Comparison of ENCODE assay signal across 19 cellular contexts in the genomic region with DNA sequence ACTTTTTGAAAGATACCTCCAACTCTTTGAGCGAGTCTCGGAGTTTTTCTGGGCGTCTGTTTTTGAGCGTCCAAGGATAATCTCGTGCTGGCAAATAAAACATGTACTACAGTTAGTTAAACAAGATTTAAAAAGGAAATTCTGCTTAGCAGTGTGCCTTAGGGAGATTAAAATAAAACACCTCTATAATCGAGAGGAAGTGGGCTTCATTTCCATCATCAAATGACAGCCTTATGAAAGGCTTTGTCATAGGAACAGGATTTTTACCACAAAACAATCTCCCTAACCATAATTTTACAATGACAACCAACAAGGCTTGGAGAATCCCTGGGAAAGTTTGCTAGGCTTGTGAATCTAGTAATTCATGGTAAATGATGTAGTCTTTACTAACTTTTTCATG.
DNase-seq lines count a peak whose midpoint lies in the region; ATAC-seq, FAIRE-seq and TF ChIP-seq lines count a peak whose summit lies in the region.
"Had no signal": no experiment of that assay in that cellular context is flagged by ENCODE, and none has a peak within 500 bp of the region (broad histone marks: within the 10 kb centered on the region; RNA-seq: fewer than 3 reads in every experiment).

No MANE protein-coding gene starts in this region.

- ATAC-seq in left lung = no peak
- ATAC-seq: A549 had no signal

- intact Hi-C loops in left lung (cut with DNase I) = no loop called here

- no peaks in the 10 kb centered on the region for H4K20me1 ChIP-seq in keratinocyte (ENCODE audit: control insufficient read depth, extremely low read depth, insufficient read depth, low read length)

- no peak overlapping the region for H3K9ac ChIP-seq in HUES6 (ENCODE audit: low read length)
- no peak overlapping the region for H3K9ac ChIP-seq in keratinocyte (ENCODE audit: control insufficient read depth, extremely low read depth, insufficient read depth, low read length)

- H3K36me3 ChIP-seq in HUES6 (ENCODE audit: control insufficient read depth, insufficient read depth, low read length) (no peaks in the 10 kb centered on the region), keratinocyte (ENCODE audit: control insufficient read depth in 2 of 2, extremely low read depth in 1 of 2, insufficient read depth in 2 of 2, low read length in 2 of 2) (no peaks in the 10 kb centered on the region), left lung (no peaks in the 10 kb centered on the region)

- H3K9me3 ChIP-seq in HUES6 (ENCODE audit: control insufficient read depth, insufficient read depth, low read depth, low read length) = no peaks in the 10 kb centered on the region
- H3K9me3 ChIP-seq in keratinocyte (ENCODE audit: control insufficient read depth, low read depth, low read length) = no peaks in the 10 kb centered on the region
- H3K9me3 ChIP-seq in left lung = no peaks in the 10 kb centered on the region
- H3K9me3 ChIP-seq: A549 had no signal

- H3K9me1 ChIP-seq in keratinocyte (ENCODE audit: control insufficient read depth, extremely low read depth, insufficient read depth, low read length) = no peaks in the 10 kb centered on the region

- dilution Hi-C loops in keratinocyte (cut with MboI; ENCODE audit: extremely low pct_ligation_motif_present, low sequenced_read_pairs) = no loop called here

- FAIRE-seq in keratinocyte (lab: Jason Lieb, UNC) = no peak
- FAIRE-seq: A549, RCC 7860 had no signal

- DNase-seq in keratinocyte (ENCODE audit: low read depth, low spot score) (no peak), left lung (no peak), cortex of kidney (lab: John Stamatoyannopoulos, UW) (no peak)
- no peak for DNase-seq in activated naive CD4-positive, alpha-beta T cell treated with Interleukin-2 at 50 U/mL for 16 hours
- DNase-seq: EL, GF-D8, GOT3, KG1, NCI-H1105 treated with DMSO at 0.1 percent for 48 hours, NCI-H2029 treated with DMSO at 0.1 percent for 48 hours, NCI-H226, NCI-H524, NCI-H82, OCI-M1 had no signal

- H3K4me2 ChIP-seq in keratinocyte (ENCODE audit: control insufficient read depth, extremely low read depth, insufficient read depth, low read depth, low read length) = peak overlapping the region; percentile 12
- H3K4me2 ChIP-seq: A549 had no signal

- H3K4me3 ChIP-seq in HUES6 (ENCODE audit: low read depth, low read length) = no peak overlapping the region
- H3K4me3 ChIP-seq in keratinocyte (ENCODE audit: control insufficient read depth in 2 of 3, extremely low read depth in 1 of 3, insufficient read depth in 2 of 3, low read depth in 1 of 3, low read length in 3 of 3) = no peak overlapping the region
- H3K4me3 ChIP-seq in left lung = no peak overlapping the region
- H3K4me3 ChIP-seq: A549 had no signal

- H3K4me1 ChIP-seq in HUES6 (ENCODE audit: control insufficient read depth, insufficient read depth, low read length) = peaks cover 4% of the 10 kb centered on the region; the same call in 1 of the 2 replicates
- H3K4me1 ChIP-seq in keratinocyte (ENCODE audit: control insufficient read depth, extremely low read depth, insufficient read depth, low read length) = no peaks in the 10 kb centered on the region
- no peaks in the 10 kb centered on the region for H3K4me1 ChIP-seq in left lung
- H3K4me1 ChIP-seq: A549 had no signal

- H2AFZ ChIP-seq in keratinocyte (ENCODE audit: control insufficient read depth, low read length) = no peak overlapping the region

- no peaks in the 10 kb centered on the region for H3K79me2 ChIP-seq in keratinocyte (ENCODE audit: control insufficient read depth, insufficient read depth, low read length)

- H3K27me3 ChIP-seq in HUES6 (ENCODE audit: control insufficient read depth, insufficient read depth, low read length) = no peaks in the 10 kb centered on the region
- no peaks in the 10 kb centered on the region for H3K27me3 ChIP-seq in keratinocyte (ENCODE audit: control insufficient read depth, extremely low read depth, insufficient read depth, low read length)
- no peaks in the 10 kb centered on the region for H3K27me3 ChIP-seq in left lung

- TF ChIP-seq CTCF in 22Rv1 (IDR thresholded peaks at IDR 0.05) (no peak), keratinocyte (optimal IDR thresholded peaks at IDR 0.05 in 1 of 3, IDR thresholded peaks at IDR 0.05 in 1 of 3, conservative IDR thresholded peaks at IDR 0.05 in 1 of 3; ENCODE audit: extremely low read depth in 1 of 3, insufficient read depth in 2 of 3, low read length in 3 of 3) (no peak), left lung (IDR thresholded peaks at IDR 0.05) (no peak)

- 0 out of 2 replicates have a peak overlapping the region, but pooled peaks have one; percentile 22 for H3K27ac ChIP-seq in 22Rv1
- 0 out of 2 replicates have a peak overlapping the region, but pooled peaks have one; percentile 6 for H3K27ac ChIP-seq in HUES6 (ENCODE audit: low read depth, low read length)
- H3K27ac ChIP-seq in angular gyrus (ENCODE audit: low read depth, low read length) = peak overlapping the region; percentile 19
- H3K27ac ChIP-seq in keratinocyte (ENCODE audit: control insufficient read depth, insufficient read depth, low read length) = no peak overlapping the region
- H3K27ac ChIP-seq in left lung = no peak overlapping the region
- H3K27ac ChIP-seq: A549 had no signal

Comparison
In these comparisons a context has a peak if more than half of its experiments do, and no peak if none do; other contexts are left out.
1. H3K27ac ChIP-seq: peak in 22Rv1 (single experiment), HUES6 (single experiment) and angular gyrus (single experiment); none in keratinocyte (single experiment) and left lung (0 of 2).